In the genomic region with DNA sequence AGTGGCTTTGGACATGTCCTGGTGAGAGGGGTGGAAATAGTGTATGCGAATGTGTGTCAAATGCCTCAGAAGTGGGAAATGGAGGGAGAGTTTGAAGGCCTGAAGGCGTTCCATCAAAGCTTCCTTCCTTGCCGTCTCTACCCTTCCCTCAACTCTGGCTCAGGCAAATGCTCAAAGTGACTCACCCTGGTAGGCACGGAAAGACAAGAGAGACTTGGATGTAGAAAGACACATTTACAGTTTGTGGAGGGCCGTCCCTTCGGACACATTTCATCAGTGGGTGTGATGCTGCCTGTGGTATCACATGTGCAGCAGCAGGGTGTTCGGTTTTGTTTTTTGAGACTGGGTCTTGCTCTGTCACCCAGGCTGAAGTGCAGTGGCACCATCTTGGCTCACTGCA, we compare ENCODE assay signal across 15 cellular contexts. TPM values are rescaled to one million over a fixed set of nuclear protein-coding genes. Genes with fewer than 3 reads are reported as not detected.
DNase-seq lines count a peak whose midpoint lies in the region; ATAC-seq and TF ChIP-seq lines count a peak whose summit lies in the region.
"Had no signal": no experiment of that assay in that cellular context is flagged by ENCODE, and none has a peak within 500 bp of the region (broad histone marks: within the 10 kb centered on the region; RNA-seq: fewer than 3 reads in every experiment).

No MANE protein-coding gene starts in this region.

- no peaks in the 10 kb centered on the region for H3K9me3 ChIP-seq in cardiac muscle cell (ENCODE audit: low read depth)
- H3K9me3 ChIP-seq in lower lobe of right lung, result no peaks in the 10 kb centered on the region
- no peaks in the 10 kb centered on the region for H3K9me3 ChIP-seq in vagina
- H3K9me3 ChIP-seq: ovary had no signal

- H3K4me1 Mint-ChIP-seq in activated CD4-positive, alpha-beta memory T cell treated with anti-CD3 and anti-CD28 coated beads, Interleukin-2, amount 10 ng/mL, durations not matched to agents 7 days and 5 days, result peaks cover 90% of the 10 kb centered on the region

- H3K27me3 ChIP-seq in cardiac muscle cell (no peaks in the 10 kb centered on the region), lower lobe of right lung (ENCODE audit: low read depth) (no peaks in the 10 kb centered on the region), vagina (no peaks in the 10 kb centered on the region)
- H3K27me3 ChIP-seq: ovary had no signal

- intact Hi-C loops in left ventricle myocardium superior (cut with micrococcal nuclease), result no loop called here
- intact Hi-C loops in lower lobe of right lung (cut with DNase I), result no loop called here
- intact Hi-C loops in vagina (cut with DNase I), result no loop called here

- H3K36me3 ChIP-seq in cardiac muscle cell, result no peaks in the 10 kb centered on the region
- H3K36me3 ChIP-seq in lower lobe of right lung, result no peaks in the 10 kb centered on the region
- no peaks in the 10 kb centered on the region for H3K36me3 ChIP-seq in vagina
- H3K36me3 ChIP-seq: ovary had no signal

- no peak for ATAC-seq in left ventricle myocardium superior
- peak in 1 of 2 donors; percentile 5 for ATAC-seq in lower lobe of right lung
- ATAC-seq in GM19463 (IDR thresholded peaks at IDR 0.05; ENCODE audit: unreplicated experiment), result no peak
- ATAC-seq: Panc1 had no signal

- DNase-seq in cardiac muscle cell (ENCODE audit: low read depth in 1 of 2, low spot score in 1 of 2) (no peak), left ventricle myocardium superior (no peak), lower lobe of right lung (no peak), vagina (ENCODE audit: extremely low spot score in 2 of 2) (no peak), NAMALWA (ENCODE audit: low spot score) (no peak), DMS79 treated with DMSO at 0.1 percent for 48 hours (lab: John Stamatoyannopoulos, UW) (no peak)
- DNase-seq in activated CD4-positive, alpha-beta memory T cell treated with anti-CD3 and anti-CD28 coated beads, Interleukin-2, amount 10 ng/mL, durations not matched to agents 7 days and 5 days, result no peak
- DNase-seq: activated gamma-delta T cell treated with Interleukin-2 at 50 U/mL for 16 hours, NCI-H1930, NCI-H69, ovary had no signal

- TF ChIP-seq CTCF in cardiac muscle cell (IDR thresholded peaks at IDR 0.05; ENCODE audit: low read depth, low read length) (no peak), lower lobe of right lung (IDR thresholded peaks at IDR 0.05) (no peak), vagina (IDR thresholded peaks at IDR 0.05) (no peak)

- H3K4me3 ChIP-seq in cardiac muscle cell (no peak overlapping the region), lower lobe of right lung (no peak overlapping the region), vagina (no peak overlapping the region)
- H3K4me3 ChIP-seq: ovary had no signal

- H3K4me1 ChIP-seq in cardiac muscle cell (ENCODE audit: low read depth) (peaks cover 18% of the 10 kb centered on the region), lower lobe of right lung (peaks cover 50% of the 10 kb centered on the region), vagina (peaks cover 30% of the 10 kb centered on the region)

- peaks cover 56% of the 10 kb centered on the region for H3K36me3 Mint-ChIP-seq in activated CD4-positive, alpha-beta memory T cell treated with anti-CD3 and anti-CD28 coated beads, Interleukin-2, amount 10 ng/mL, durations not matched to agents 7 days and 5 days (ENCODE audit: low read depth)

- H3K9me3 Mint-ChIP-seq in activated CD4-positive, alpha-beta memory T cell treated with anti-CD3 and anti-CD28 coated beads, Interleukin-2, amount 10 ng/mL, durations not matched to agents 7 days and 5 days, result no peaks in the 10 kb centered on the region

- CTCF ChIA-PET in activated CD4-positive, alpha-beta memory T cell treated with anti-CD3 and anti-CD28 coated beads, Interleukin-2, amount 10 ng/mL, durations not matched to agents 7 days and 5 days (lab: Charles Lee), result interaction anchor here (0.9 to 3.0 kb wide), 5 partner anchors 15 to 85 kb away, joined by 3 to 13 read pairs (median 7); partner anchors contain the start of gene CHST11

- POLR2A ChIA-PET in activated CD4-positive, alpha-beta memory T cell treated with anti-CD3 and anti-CD28 coated beads, Interleukin-2, amount 10 ng/mL, durations not matched to agents 7 days and 5 days (lab: Charles Lee), result interaction anchor here (1.0 to 4.3 kb wide), 7 partner anchors 8 to 34 kb away, joined by 3 to 91 read pairs (median 7); no protein-coding TSS in a partner anchor

- peak overlapping the region; percentile 64 for H3K27ac ChIP-seq in cardiac muscle cell
- peak overlapping the region; percentile 61 for H3K27ac ChIP-seq in lower lobe of right lung
- H3K27ac ChIP-seq in vagina, result peak overlapping the region; percentile 58
- H3K27ac ChIP-seq: HL-60 had no signal

- TF ChIP-seq POLR2A in vagina (IDR thresholded peaks at IDR 0.05), result no peak

- no peaks in the 10 kb centered on the region for H3K27me3 Mint-ChIP-seq in activated CD4-positive, alpha-beta memory T cell treated with anti-CD3 and anti-CD28 coated beads, Interleukin-2, amount 10 ng/mL, durations not matched to agents 7 days and 5 days
- H3K27me3 Mint-ChIP-seq: B cell had no signal

- H3K4me3 Mint-ChIP-seq in activated CD4-positive, alpha-beta memory T cell treated with anti-CD3 and anti-CD28 coated beads, Interleukin-2, amount 10 ng/mL, durations not matched to agents 7 days and 5 days, result peak overlapping the region; percentile 9

- peak overlapping the region; percentile 91 for H3K27ac Mint-ChIP-seq in activated CD4-positive, alpha-beta memory T cell treated with anti-CD3 and anti-CD28 coated beads, Interleukin-2, amount 10 ng/mL, durations not matched to agents 7 days and 5 days

RNA-seq across cellular contexts. Expression of gene CHST11, which starts 36.8 kb away (rescaled TPM):
- total RNA-seq in cardiac muscle cell, result 29.8 and 39.8 TPM in 2 replicates
- polyA plus RNA-seq in cardiac muscle cell, result 20.5 and 24.2 TPM in 2 replicates
- total RNA-seq in left ventricle myocardium superior, result 3.4 TPM
- total RNA-seq in activated CD4-positive, alpha-beta memory T cell treated with anti-CD3 and anti-CD28 coated beads, Interleukin-2, amount 10 ng/mL, durations not matched to agents 7 days and 5 days, result 100 to 1,000 TPM; 124 to 125 TPM
- total RNA-seq in lower lobe of right lung, result 46.2 TPM
- 40.0 TPM for total RNA-seq in vagina
